Comparison of ENCODE assay signal across 15 cellular contexts in genomic region chr2:205948496-205948837, GRCh38.
DNase-seq lines count a peak whose midpoint lies in the region; ATAC-seq, FAIRE-seq and TF ChIP-seq lines count a peak whose summit lies in the region.
"Had no signal": no experiment of that assay in that cellular context is flagged by ENCODE, and none has a peak within 500 bp of the region (broad histone marks: within the 10 kb centered on the region; RNA-seq: fewer than 3 reads in every experiment).

No MANE protein-coding gene starts in this region.

- WGBS in HepG2 (ENCODE audit: low lambda C conversion rate) = 73% methylated on average over 5 of the region's 5 CpGs
- WGBS in right lobe of liver (ENCODE audit: insufficient coverage, low coverage, low lambda C conversion rate, missing lambda C conversion rate) = 77% methylated on average over 4 of the region's 5 CpGs
- 70% methylated on average over 5 of the region's 5 CpGs for WGBS in mesenchymal stem cell

- H3K4me3 ChIP-seq in HepG2 (replicated peaks in 1 of 3; ENCODE audit: insufficient read depth in 1 of 3, low read depth in 2 of 3, low read length in 3 of 3) (peak overlapping the region; percentile 14 to 43 (median 29); a peak in 4 of 6 replicates), right lobe of liver (no peak overlapping the region), SK-N-MC (0 out of 2 replicates have a peak overlapping the region, but pooled peaks have one; percentile 29), mesenchymal stem cell (ENCODE audit: insufficient read depth in 1 of 2, low read depth in 1 of 2, low read length in 2 of 2) (peak overlapping the region in 1 of 2 experiments; percentile 63)
- H3K4me3 ChIP-seq: colonic mucosa, GM12878, GM23338, lung, SJSA1, thyroid gland had no signal

- no peaks in the 10 kb centered on the region for H4K20me1 ChIP-seq in HepG2 (ENCODE audit: insufficient read depth, low read length)

- no peak overlapping the region for H4K91ac ChIP-seq in mesenchymal stem cell (ENCODE audit: low read length)

- no peak overlapping the region for H3K4ac ChIP-seq in mesenchymal stem cell (ENCODE audit: low read depth in 1 of 2, low read length in 2 of 2)

- POLR2A ChIA-PET in HepG2 (lab: Yijun Ruan, JAX) = interaction anchor here (1.2 kb wide), 1 partner anchor 27 kb away, joined by 5 read pairs; no protein-coding TSS in a partner anchor

- H3K9ac ChIP-seq in HepG2 (ENCODE audit: insufficient read depth, low read depth, low read length) (no peak overlapping the region), SK-N-MC (ENCODE audit: insufficient read length) (no peak overlapping the region), mesenchymal stem cell (ENCODE audit: low read length) (peak overlapping the region; percentile 72)

- no peaks in the 10 kb centered on the region for H3K79me2 ChIP-seq in HepG2 (ENCODE audit: insufficient read depth, low read length)

- TF ChIP-seq CTCF in HepG2 (CRISPR knock-in tag; IDR thresholded peaks at IDR 0.05) (no peak), right lobe of liver (IDR thresholded peaks at IDR 0.05) (no peak)

- H3K36me3 ChIP-seq in HepG2 (replicated peaks in 1 of 2; ENCODE audit: control insufficient read depth in 1 of 2, insufficient read depth in 2 of 2, low read length in 2 of 2) (no peaks in the 10 kb centered on the region), right lobe of liver (no peaks in the 10 kb centered on the region), SK-N-MC (ENCODE audit: insufficient read depth, low read length) (no peaks in the 10 kb centered on the region), mesenchymal stem cell (ENCODE audit: control insufficient read depth in 1 of 2, insufficient read depth in 2 of 2, low read depth in 1 of 2, low read length in 2 of 2) (no peaks in the 10 kb centered on the region)
- H3K36me3 ChIP-seq: colonic mucosa, SJSA1, thyroid gland had no signal

- H3K4me2 ChIP-seq in HepG2 (ENCODE audit: low read depth, low read length) (peak overlapping the region; percentile 80), mesenchymal stem cell (ENCODE audit: low read length, poor library complexity, severe bottlenecking) (no peak overlapping the region)
- H3K4me2 ChIP-seq: GM23338 had no signal

- TF ChIP-seq EP300 in HepG2 (IDR thresholded peaks at IDR 0.05; ENCODE audit: low read depth in 2 of 2, low read length in 2 of 2) (no peak), HepG2 (CRISPR knock-in tag; IDR thresholded peaks at IDR 0.05; ENCODE audit: borderline replicate concordance) (no peak)

- no peak overlapping the region for H2BK12ac ChIP-seq in mesenchymal stem cell (ENCODE audit: low read length in 2 of 2)

- H3K23ac ChIP-seq in mesenchymal stem cell (ENCODE audit: low read length in 2 of 2) = no peak overlapping the region

- H3K4me1 ChIP-seq in HepG2 (ENCODE audit: insufficient read depth, low read length) = peaks cover 71% of the 10 kb centered on the region
- H3K4me1 ChIP-seq in right lobe of liver = peaks cover 0 to 11% (median 2%) of the 10 kb centered on the region in 4 donors
- peaks cover 3% of the 10 kb centered on the region for H3K4me1 ChIP-seq in mesenchymal stem cell (ENCODE audit: control insufficient read depth, insufficient read depth, low read depth, low read length)

- no peak overlapping the region for H3K14ac ChIP-seq in mesenchymal stem cell (ENCODE audit: low read length in 2 of 2)

- ATAC-seq in HepG2 (no peak; the same call in 2 of the 3 replicates), right lobe of liver (no peak), GM18907 (IDR thresholded peaks at IDR 0.05; ENCODE audit: unreplicated experiment) (no peak)

- DNase-seq in HepG2 (ENCODE audit: low spot score) (no peak), right lobe of liver (no peak), SK-N-MC (ENCODE audit: low read depth, low spot score) (no peak), mesenchymal stem cell (no peak), NCI-H1694 (lab: John Stamatoyannopoulos, UW) (no peak), AG20443 (ENCODE audit: low spot score) (no peak), NCI-H1417 treated with DMSO at 0.1 percent for 48 hours (lab: John Stamatoyannopoulos, UW) (no peak)
- DNase-seq: NCI-H187 treated with DMSO at 0.1 percent for 48 hours had no signal

- intact Hi-C loops in HepG2 (cut with micrococcal nuclease; ENCODE audit: unreplicated experiment) (loop anchor here (1.0 to 2.0 kb wide), 4 partner anchors 14 to 45 kb away; no protein-coding TSS in a partner anchor), right lobe of liver (cut with DNase I) (no loop called here)

- no peak overlapping the region for H3K18ac ChIP-seq in mesenchymal stem cell (ENCODE audit: low read depth in 1 of 2, low read length in 2 of 2)

- H3K27me3 ChIP-seq in HepG2 (ENCODE audit: control insufficient read depth in 1 of 2, insufficient read depth in 2 of 2, low read length in 2 of 2) (0 out of 5 replicates have a peak, but pooled peaks cover 0 to 2% of the 10 kb centered on the region in 2 experiments), right lobe of liver (no peaks in the 10 kb centered on the region), mesenchymal stem cell (ENCODE audit: control insufficient read depth in 1 of 2, insufficient read depth in 1 of 2, low read length in 2 of 2) (peaks cover 0 to 7% of the 10 kb centered on the region in 2 experiments)
- H3K27me3 ChIP-seq: colonic mucosa, SJSA1, thyroid gland had no signal

- CTCF ChIA-PET in HepG2 (lab: Yijun Ruan, JAX; ENCODE audit: low intra/inter-chr PET ratio, low total read pairs) = interaction anchor here (0.8 to 2.5 kb wide), 5 partner anchors 14 to 172 kb away, joined by 3 to 19 read pairs (median 12); no protein-coding TSS in a partner anchor

- H2AFZ ChIP-seq in HepG2 (ENCODE audit: low read length) (peak overlapping the region; percentile 82), mesenchymal stem cell (ENCODE audit: low read depth, low read length) (no peak overlapping the region)
- H2AFZ ChIP-seq: GM23338 had no signal

- TF ChIP-seq RAD21 in HepG2 (CRISPR knock-in tag; IDR thresholded peaks at IDR 0.05) = no peak

- BruUV-seq in HepG2 (replicated peaks; lab: Mats Ljungman, UMichigan) = no TSS peak

- no peak for FAIRE-seq in HepG2 (lab: Jason Lieb, UNC)

- H3K9me3 ChIP-seq in HepG2 (ENCODE audit: low read length) (peaks cover 3% of the 10 kb centered on the region; the same call in 1 of the 2 replicates), right lobe of liver (no peaks in the 10 kb centered on the region), SK-N-MC (ENCODE audit: low read depth, low read length) (no peaks in the 10 kb centered on the region), mesenchymal stem cell (ENCODE audit: control insufficient read depth, low read length) (no peaks in the 10 kb centered on the region)
- H3K9me3 ChIP-seq: colonic mucosa, SJSA1, thyroid gland had no signal

- TF ChIP-seq POLR2A in HepG2 (IDR thresholded peaks at IDR 0.05; ENCODE audit: insufficient read depth in 1 of 2, low read depth in 2 of 2, low read length in 2 of 2) (no peak), right lobe of liver (IDR thresholded peaks at IDR 0.05) (no peak)

- no peak overlapping the region for H2BK120ac ChIP-seq in mesenchymal stem cell (ENCODE audit: low read depth, low read length)

- in situ Hi-C loops in HepG2 (cut with HindIII; ENCODE audit: extremely low pct_ligation_motif_present, low pct_unique_long_range_greater_than_20kb) = loop anchor here (5.0 kb wide), 1 partner anchor 46 kb away; no protein-coding TSS in a partner anchor

- H3K27ac ChIP-seq in HepG2 (ENCODE audit: extremely low read length, insufficient read depth, low read length) = no peak overlapping the region
- H3K27ac ChIP-seq in right lobe of liver = no peak overlapping the region
- H3K27ac ChIP-seq in SK-N-MC = no peak overlapping the region
- no peak overlapping the region for H3K27ac ChIP-seq in mesenchymal stem cell (ENCODE audit: low read length, poor library complexity, severe bottlenecking)
- H3K27ac ChIP-seq: colonic mucosa, SJSA1, thyroid gland had no signal

- H2AK5ac ChIP-seq in mesenchymal stem cell (ENCODE audit: low read length, severe bottlenecking) = no peak overlapping the region

- no peak overlapping the region for H2BK15ac ChIP-seq in mesenchymal stem cell (ENCODE audit: low read depth, poor library complexity, severe bottlenecking)

- no peak overlapping the region for H4K8ac ChIP-seq in mesenchymal stem cell (ENCODE audit: low read length)

- no peaks in the 10 kb centered on the region for H3K79me1 ChIP-seq in mesenchymal stem cell (replicated peaks; ENCODE audit: low read length, poor library complexity, severe bottlenecking)

- no peak overlapping the region for H2BK5ac ChIP-seq in mesenchymal stem cell (ENCODE audit: low read depth, low read length, poor library complexity, severe bottlenecking)

TF ChIP-seq in HepG2, 621 proteins besides CTCF, POLR2A, EP300 and RAD21 (continues in another document):
- TF ChIP-seq ZNF205 (CRISPR knock-in tag; IDR thresholded peaks at IDR 0.05) = 0 out of 2 replicates have a peak, but pooled peaks have one; percentile 11
- 0 out of 2 replicates have a peak, but pooled peaks have one; percentile 58 for TF ChIP-seq TMF1 (CRISPR knock-in tag; IDR thresholded peaks at IDR 0.05; ENCODE audit: low read depth)
- no peak for TF ChIP-seq KMT2B (CRISPR knock-in tag; IDR thresholded peaks at IDR 0.05)
- peak; percentile 16; the same call in 1 of the 2 replicates for TF ChIP-seq ZNF501 (CRISPR knock-in tag; IDR thresholded peaks at IDR 0.05)
- TF ChIP-seq HOXA5 (CRISPR knock-in tag; IDR thresholded peaks at IDR 0.05) = 0 out of 2 replicates have a peak, but pooled peaks have one; percentile 16
- peak; percentile 2; the same call in 1 of the 2 replicates for TF ChIP-seq PATZ1 (CRISPR knock-in tag; IDR thresholded peaks at IDR 0.05)
- 0 out of 2 replicates have a peak, but pooled peaks have one; percentile 75 for TF ChIP-seq ZNF354B (CRISPR knock-in tag; IDR thresholded peaks at IDR 0.05)
- peak; percentile 76; the same call in 1 of the 2 replicates for TF ChIP-seq ARID2 (CRISPR knock-in tag; IDR thresholded peaks at IDR 0.05; ENCODE audit: borderline replicate concordance)
- peak; percentile 8; the same call in 1 of the 2 replicates for TF ChIP-seq ZNF317 (CRISPR knock-in tag; IDR thresholded peaks at IDR 0.05)
- TF ChIP-seq ZNF335 (CRISPR knock-in tag; IDR thresholded peaks at IDR 0.05) = 0 out of 2 replicates have a peak, but pooled peaks have one; percentile 10

Comparison
In these comparisons a context has a peak if more than half of its experiments do, and no peak if none do; other contexts are left out.
1. H3K4me3 ChIP-seq: peak in HepG2 (3 of 3) and SK-N-MC (single experiment); none in right lobe of liver (0 of 3).